1 cellular context compared by ENCODE assay signal in genomic region chr19:46944123-46944718, GRCh38.
TF ChIP-seq lines count a peak whose summit lies in the region.

No MANE protein-coding gene starts in this region.

TF ChIP-seq in HEK293, 187 proteins besides CTCF, POLR2A, EP300 and RAD21 (continued from another document):
- 0 out of 2 replicates have a peak, but pooled peaks have one; percentile 26 for TF ChIP-seq PRDM4 (tag by site-specific recombination; IDR thresholded peaks at IDR 0.05)
- TF ChIP-seq KLF9 (tag by site-specific recombination; IDR thresholded peaks at IDR 0.05; ENCODE audit: low read depth) = no peak
- no peak for TF ChIP-seq ZIC2 (tag by site-specific recombination; IDR thresholded peaks at IDR 0.05)
- TF ChIP-seq ZNF146 (tag by site-specific recombination; IDR thresholded peaks at IDR 0.05) = no peak
- TF ChIP-seq ZNF830 (tag by site-specific recombination; IDR thresholded peaks at IDR 0.05; ENCODE audit: low read depth) = no peak
- TF ChIP-seq GFI1B (tag by site-specific recombination; IDR thresholded peaks at IDR 0.05) = 0 out of 2 replicates have a peak, but pooled peaks have one; percentile 2
- peak; percentile 60; the same call in 1 of the 2 replicates for TF ChIP-seq ZNF335 (tag by site-specific recombination; conservative IDR thresholded peaks at IDR 0.05)
- no peak for TF ChIP-seq ZNF416 (tag by site-specific recombination; IDR thresholded peaks at IDR 0.05)
- TF ChIP-seq ZNF600 (tag by site-specific recombination; IDR thresholded peaks at IDR 0.05) = peak; percentile 81
